Comparison of ENCODE assay signal across 2 cellular contexts in genomic region chr20:63857751-63858392, GRCh38.
TF ChIP-seq lines count a peak whose summit lies in the region.

No MANE protein-coding gene starts in this region.

TF ChIP-seq in A549, 52 proteins besides CTCF, POLR2A, EP300 and RAD21:
- TF ChIP-seq RARB (CRISPR knock-in tag; IDR thresholded peaks at IDR 0.05) (no peak), EHMT2 (IDR thresholded peaks at IDR 0.05; ENCODE audit: low read depth) (no peak), FOSB (CRISPR knock-in tag; IDR thresholded peaks at IDR 0.05) (no peak), ELK1 (IDR thresholded peaks at IDR 0.05; ENCODE audit: low read depth, low read length) (no peak), FOSL2 (IDR thresholded peaks at IDR 0.05) (no peak), FOSL2 (CRISPR knock-in tag; IDR thresholded peaks at IDR 0.05) (no peak), MAZ (IDR thresholded peaks at IDR 0.05; ENCODE audit: borderline replicate concordance, low read depth, low read length) (no peak), REST (IDR thresholded peaks at IDR 0.05) (no peak), TP53 (CRISPR knock-in tag; IDR thresholded peaks at IDR 0.05) (no peak), SMC3 (IDR thresholded peaks at IDR 0.05) (no peak), NR3C1 (IDR thresholded peaks at IDR 0.05) (no peak)

TF ChIP-seq in HepG2, 621 proteins besides CTCF, POLR2A, EP300 and RAD21 (continues in another document):
- no peak for TF ChIP-seq ZNF660 (CRISPR knock-in tag; IDR thresholded peaks at IDR 0.05; ENCODE audit: borderline replicate concordance, low read depth)
- TF ChIP-seq TBL1XR1 (IDR thresholded peaks at IDR 0.05; ENCODE audit: borderline replicate concordance, low read length, partially characterized antibody), result no peak
- TF ChIP-seq ZNF121 (CRISPR knock-in tag; IDR thresholded peaks at IDR 0.05), result no peak
- TF ChIP-seq ZNF605 (CRISPR knock-in tag; IDR thresholded peaks at IDR 0.05), result peak; percentile 1; the same call in 1 of the 2 replicates
- TF ChIP-seq FLYWCH1 (CRISPR knock-in tag; IDR thresholded peaks at IDR 0.05), result no peak
- no peak for TF ChIP-seq ZNF263 (CRISPR knock-in tag; IDR thresholded peaks at IDR 0.05)
- TF ChIP-seq ZNF678 (CRISPR knock-in tag; IDR thresholded peaks at IDR 0.05), result 0 out of 2 replicates have a peak, but pooled peaks have one; percentile 52
- no peak for TF ChIP-seq NFIB (CRISPR knock-in tag; IDR thresholded peaks at IDR 0.05; ENCODE audit: borderline replicate concordance)
- no peak for TF ChIP-seq HNF4A (CRISPR knock-in tag; IDR thresholded peaks at IDR 0.05)
- TF ChIP-seq ZNF296 (CRISPR knock-in tag; conservative IDR thresholded peaks at IDR 0.05), result no peak
- TF ChIP-seq KMT2A (CRISPR knock-in tag; IDR thresholded peaks at IDR 0.05), result no peak
- TF ChIP-seq TERF1 (CRISPR knock-in tag; IDR thresholded peaks at IDR 0.05), result no peak
- TF ChIP-seq ZNF484 (CRISPR knock-in tag; IDR thresholded peaks at IDR 0.05; ENCODE audit: borderline replicate concordance, low read depth), result no peak
- TF ChIP-seq MATR3 (CRISPR knock-in tag; IDR thresholded peaks at IDR 0.05), result no peak
- TF ChIP-seq SP2 (CRISPR knock-in tag; IDR thresholded peaks at IDR 0.05), result no peak
- TF ChIP-seq TFAP4 (IDR thresholded peaks at IDR 0.05; ENCODE audit: borderline replicate concordance, low read depth), result no peak
- TF ChIP-seq ZNF83 (CRISPR knock-in tag; IDR thresholded peaks at IDR 0.05; ENCODE audit: borderline replicate concordance), result no peak
- TF ChIP-seq BRCA1 (CRISPR knock-in tag; IDR thresholded peaks at IDR 0.05), result no peak
- 0 out of 2 replicates have a peak, but pooled peaks have one; percentile 2 for TF ChIP-seq MED13 (CRISPR knock-in tag; IDR thresholded peaks at IDR 0.05)
- TF ChIP-seq BCL3 (CRISPR knock-in tag; IDR thresholded peaks at IDR 0.05), result no peak
- TF ChIP-seq GMEB2 (CRISPR knock-in tag; IDR thresholded peaks at IDR 0.05; ENCODE audit: low read depth), result no peak
- TF ChIP-seq RBM22 (optimal IDR thresholded peaks at IDR 0.05; ENCODE audit: low read length), result no peak
- TF ChIP-seq ZHX2 (IDR thresholded peaks at IDR 0.05; ENCODE audit: low read depth), result no peak
- TF ChIP-seq ZHX2 (CRISPR knock-in tag; IDR thresholded peaks at IDR 0.05; ENCODE audit: borderline replicate concordance), result no peak
- TF ChIP-seq ZFY (CRISPR knock-in tag; IDR thresholded peaks at IDR 0.05), result 0 out of 2 replicates have a peak, but pooled peaks have one; percentile 29
- TF ChIP-seq SMAD9 (CRISPR knock-in tag; IDR thresholded peaks at IDR 0.05), result no peak
- TF ChIP-seq ZNF567 (CRISPR knock-in tag; IDR thresholded peaks at IDR 0.05; ENCODE audit: borderline replicate concordance), result no peak
- no peak for TF ChIP-seq PREB (CRISPR knock-in tag; IDR thresholded peaks at IDR 0.05)
- no peak for TF ChIP-seq HDAC1 (CRISPR knock-in tag; IDR thresholded peaks at IDR 0.05)
- no peak; the same call in 1 of the 2 replicates for TF ChIP-seq HMGXB3 (CRISPR knock-in tag; IDR thresholded peaks at IDR 0.05; ENCODE audit: borderline replicate concordance)
- TF ChIP-seq ZNF781 (CRISPR knock-in tag; IDR thresholded peaks at IDR 0.05; ENCODE audit: borderline replicate concordance, not compliant biosample characterization), result no peak
- TF ChIP-seq IKZF5 (CRISPR knock-in tag; IDR thresholded peaks at IDR 0.05), result no peak
- TF ChIP-seq CREBL2 (CRISPR knock-in tag; IDR thresholded peaks at IDR 0.05; ENCODE audit: borderline replicate concordance), result no peak
- TF ChIP-seq IRF1 (CRISPR knock-in tag; IDR thresholded peaks at IDR 0.05; ENCODE audit: low read depth), result no peak
- no peak for TF ChIP-seq HOXA9 (CRISPR knock-in tag; IDR thresholded peaks at IDR 0.05; ENCODE audit: borderline replicate concordance)
- no peak for TF ChIP-seq ZNF33A (CRISPR knock-in tag; IDR thresholded peaks at IDR 0.05; ENCODE audit: borderline replicate concordance)
- TF ChIP-seq GPBP1L1 (CRISPR knock-in tag; IDR thresholded peaks at IDR 0.05), result no peak
- TF ChIP-seq ZNF792 (CRISPR knock-in tag; IDR thresholded peaks at IDR 0.05), result no peak; the same call in 1 of the 2 replicates
